8 cellular contexts compared by ENCODE assay signal in genomic region chr12:64608901-64609542, GRCh38. TPM values are rescaled to one million over a fixed set of nuclear protein-coding genes. Genes with fewer than 3 reads are reported as not detected.
DNase-seq lines count a peak whose midpoint lies in the region; ATAC-seq, FAIRE-seq and TF ChIP-seq lines count a peak whose summit lies in the region.

No MANE protein-coding gene starts in this region.

- ATAC-seq in GM21723 (IDR thresholded peaks at IDR 0.05; ENCODE audit: unreplicated experiment) (peak; percentile 31), left colon (peak; percentile 71)
- peak; percentile 36 to 38 for ATAC-seq in stimulated activated naive B cell treated with anti-CD40 and anti-IgM and Interleukin-4, amounts not matched to agents 10 μg/mL and 1 μg/mL and 100 μg/mL, for 72 hours (replicated peaks)

- H3K4me3 Mint-ChIP-seq in T-helper 1 cell treated with Interleukin-12 subunit alpha and Interleukin-12 subunit beta and Interleukin-4 antibody, amounts not matched to agents 30 μg/mL and 1 μg/mL, for 36 hours: peak overlapping the region; percentile 87
- peak overlapping the region; percentile 85 to 91 for H3K4me3 Mint-ChIP-seq in stimulated activated naive B cell treated with anti-CD40 and anti-IgM and Interleukin-4, amounts not matched to agents 10 μg/mL and 1 μg/mL and 100 μg/mL, for 72 hours

- no peak for FAIRE-seq in bronchial epithelial cell (lab: Jason Lieb, UNC)

- H3K36me3 ChIP-seq in GM06990 (ENCODE audit: control insufficient read depth, insufficient read depth, low read length) (no peaks in the 10 kb centered on the region), bronchial epithelial cell (ENCODE audit: control insufficient read depth, insufficient read depth, low read length) (no peaks in the 10 kb centered on the region)

- H3K4me1 Mint-ChIP-seq in T-helper 1 cell treated with Interleukin-12 subunit alpha and Interleukin-12 subunit beta and Interleukin-4 antibody, amounts not matched to agents 30 μg/mL and 1 μg/mL, for 36 hours (ENCODE audit: low read depth): peaks cover 20% of the 10 kb centered on the region
- H3K4me1 Mint-ChIP-seq in stimulated activated naive B cell treated with anti-CD40 and anti-IgM and Interleukin-4, amounts not matched to agents 10 μg/mL and 1 μg/mL and 100 μg/mL, for 72 hours: peaks cover 14 to 29% of the 10 kb centered on the region in 2 donors

- H3K4me3 ChIP-seq in GM06990 (replicated peaks; ENCODE audit: low read depth, low read length): peak overlapping the region; percentile 84
- peak overlapping the region; percentile 81 for H3K4me3 ChIP-seq in bronchial epithelial cell (ENCODE audit: low read depth, low read length)

- no peaks in the 10 kb centered on the region for H3K27me3 Mint-ChIP-seq in T-helper 1 cell treated with Interleukin-12 subunit alpha and Interleukin-12 subunit beta and Interleukin-4 antibody, amounts not matched to agents 30 μg/mL and 1 μg/mL, for 36 hours (ENCODE audit: low read depth)
- H3K27me3 Mint-ChIP-seq in stimulated activated naive B cell treated with anti-CD40 and anti-IgM and Interleukin-4, amounts not matched to agents 10 μg/mL and 1 μg/mL and 100 μg/mL, for 72 hours: no peaks in the 10 kb centered on the region

- intact Hi-C loops in left colon (cut with DNase I, micrococcal nuclease): loop anchor here in 1 of 2 donors (10.0 kb wide), 1 partner anchor 86 kb away; no protein-coding TSS in a partner anchor

- H3K27me3 ChIP-seq in GM06990 (replicated peaks; ENCODE audit: control insufficient read depth, insufficient read depth, low read length) (no peaks in the 10 kb centered on the region), bronchial epithelial cell (ENCODE audit: control insufficient read depth, insufficient read depth, low read length) (no peaks in the 10 kb centered on the region)

- DNase-seq in GM06990 (ENCODE audit: extremely low read depth, insufficient read length): peak; percentile 55
- DNase-seq in Kasumi-1 (lab: John Stamatoyannopoulos, UW): peak; percentile 76 to 82
- peak; percentile 85 for DNase-seq in bronchial epithelial cell (ENCODE audit: low read depth)
- peak; percentile 54 to 74 for DNase-seq in left colon
- DNase-seq in stimulated activated naive B cell treated with anti-CD40 and anti-IgM and Interleukin-4, amounts not matched to agents 10 μg/mL and 1 μg/mL and 100 μg/mL, for 72 hours: peak; percentile 38
- DNase-seq in NCI-H2171 (lab: John Stamatoyannopoulos, UW): no peak

- TF ChIP-seq CTCF in GM06990 (IDR thresholded peaks at IDR 0.05; ENCODE audit: insufficient read depth, low read length, poor library complexity, severe bottlenecking) (no peak), bronchial epithelial cell (IDR thresholded peaks at IDR 0.05; ENCODE audit: insufficient read depth, low read length, severe bottlenecking) (no peak)

- H3K27ac Mint-ChIP-seq in T-helper 1 cell treated with Interleukin-12 subunit alpha and Interleukin-12 subunit beta and Interleukin-4 antibody, amounts not matched to agents 30 μg/mL and 1 μg/mL, for 36 hours: peak overlapping the region; percentile 90
- peak overlapping the region; percentile 85 for H3K27ac Mint-ChIP-seq in stimulated activated naive B cell treated with anti-CD40 and anti-IgM and Interleukin-4, amounts not matched to agents 10 μg/mL and 1 μg/mL and 100 μg/mL, for 72 hours

- H3K36me3 Mint-ChIP-seq in T-helper 1 cell treated with Interleukin-12 subunit alpha and Interleukin-12 subunit beta and Interleukin-4 antibody, amounts not matched to agents 30 μg/mL and 1 μg/mL, for 36 hours (ENCODE audit: low read depth): peaks cover 11% of the 10 kb centered on the region
- H3K36me3 Mint-ChIP-seq in stimulated activated naive B cell treated with anti-CD40 and anti-IgM and Interleukin-4, amounts not matched to agents 10 μg/mL and 1 μg/mL and 100 μg/mL, for 72 hours: peaks cover 22 to 31% of the 10 kb centered on the region in 2 donors

- H3K9me3 Mint-ChIP-seq in T-helper 1 cell treated with Interleukin-12 subunit alpha and Interleukin-12 subunit beta and Interleukin-4 antibody, amounts not matched to agents 30 μg/mL and 1 μg/mL, for 36 hours: no peaks in the 10 kb centered on the region
- H3K9me3 Mint-ChIP-seq in stimulated activated naive B cell treated with anti-CD40 and anti-IgM and Interleukin-4, amounts not matched to agents 10 μg/mL and 1 μg/mL and 100 μg/mL, for 72 hours: no peaks in the 10 kb centered on the region

RNA-seq across cellular contexts. Expression of gene RASSF3, which starts 1.3 kb away (rescaled TPM):
- total RNA-seq in bronchial epithelial cell: 8.7 and 9.7 TPM in 2 replicates
- 100 to 1,000 TPM in 1 of 2 donors, 10 to 100 TPM in 1; 88.4 to 104 TPM for total RNA-seq in left colon
